Comparison of ENCODE assay signal across 1 cellular context in genomic region chr6:3506195-3506594, GRCh38.
TF ChIP-seq lines count a peak whose summit lies in the region.

No MANE protein-coding gene starts in this region.

TF ChIP-seq in WTC11, 78 proteins besides CTCF, POLR2A, EP300 and RAD21 (continued from another document):
- TF ChIP-seq ARID4B (CRISPR knock-in tag; IDR thresholded peaks at IDR 0.05; ENCODE audit: borderline replicate concordance): no peak
- TF ChIP-seq SMAD4 (CRISPR knock-in tag; IDR thresholded peaks at IDR 0.05): no peak
- no peak for TF ChIP-seq E2F1 (CRISPR knock-in tag; IDR thresholded peaks at IDR 0.05)
- TF ChIP-seq, protein P1, sequence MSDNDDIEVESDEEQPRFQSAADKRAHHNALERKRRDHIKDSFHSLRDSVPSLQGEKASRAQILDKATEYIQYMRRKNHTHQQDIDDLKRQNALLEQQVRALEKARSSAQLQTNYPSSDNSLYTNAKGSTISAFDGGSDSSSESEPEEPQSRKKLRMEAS (CRISPR knock-in tag; IDR thresholded peaks at IDR 0.05): no peak
- TF ChIP-seq, protein P2, sequence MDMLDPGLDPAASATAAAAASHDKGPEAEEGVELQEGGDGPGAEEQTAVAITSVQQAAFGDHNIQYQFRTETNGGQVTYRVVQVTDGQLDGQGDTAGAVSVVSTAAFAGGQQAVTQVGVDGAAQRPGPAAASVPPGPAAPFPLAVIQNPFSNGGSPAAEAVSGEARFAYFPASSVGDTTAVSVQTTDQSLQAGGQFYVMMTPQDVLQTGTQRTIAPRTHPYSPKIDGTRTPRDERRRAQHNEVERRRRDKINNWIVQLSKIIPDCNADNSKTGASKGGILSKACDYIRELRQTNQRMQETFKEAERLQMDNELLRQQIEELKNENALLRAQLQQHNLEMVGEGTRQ (CRISPR knock-in tag; IDR thresholded peaks at IDR 0.05): no peak
- TF ChIP-seq HMGXB4 (CRISPR knock-in tag; IDR thresholded peaks at IDR 0.05): no peak
- no peak for TF ChIP-seq CREB1 (CRISPR knock-in tag; IDR thresholded peaks at IDR 0.05)
- no peak for TF ChIP-seq TP53 (CRISPR knock-in tag; IDR thresholded peaks at IDR 0.05)
